Comparison of ENCODE assay signal across 19 cellular contexts in the genomic region with DNA sequence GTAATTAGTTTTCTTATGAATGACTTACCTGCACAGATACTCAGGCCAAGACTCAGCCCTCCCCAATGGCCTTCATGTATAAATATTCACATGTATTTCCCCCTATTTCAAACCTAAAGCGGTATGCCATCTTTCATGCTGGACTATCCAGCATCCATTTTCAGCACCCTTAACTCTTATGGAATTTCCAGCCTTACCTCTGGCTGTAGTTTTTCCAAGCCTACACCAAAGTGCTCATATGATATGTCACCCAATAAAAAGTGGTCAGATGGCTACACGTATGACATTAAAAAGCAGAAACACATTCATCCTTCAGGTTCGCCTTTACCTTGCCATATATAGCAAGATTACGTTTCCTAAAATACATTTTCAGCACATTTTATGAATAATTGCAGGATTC.
DNase-seq lines count a peak whose midpoint lies in the region; ATAC-seq and TF ChIP-seq lines count a peak whose summit lies in the region.
"Had no signal": no experiment of that assay in that cellular context is flagged by ENCODE, and none has a peak within 500 bp of the region (broad histone marks: within the 10 kb centered on the region; RNA-seq: fewer than 3 reads in every experiment).

No MANE protein-coding gene starts in this region.

- no peak overlapping the region for H3K27ac ChIP-seq in naive thymus-derived CD4-positive, alpha-beta T cell (ENCODE audit: low read depth, low read length)
- H3K27ac ChIP-seq: breast epithelium, gastroesophageal sphincter, pancreas, sigmoid colon, upper lobe of left lung had no signal

- DNase-seq in Calu3 = no peak
- DNase-seq in MG63 = no peak
- no peak for DNase-seq in WTC11 (ENCODE audit: low spot score)
- peak; percentile 17 for DNase-seq in medulla oblongata (ENCODE audit: extremely low spot score)
- no peak for DNase-seq in midbrain (lab: John Stamatoyannopoulos, UW)
- no peak for DNase-seq in naive thymus-derived CD4-positive, alpha-beta T cell
- DNase-seq: activated CD4-positive, alpha-beta T cell treated with anti-CD3 and anti-CD28 coated beads, Interleukin-2, amount 50 U/mL, for 1 hour; activated gamma-delta T cell treated with Interleukin-2 at 50 U/mL for 16 hours; CD8-positive, alpha-beta memory T cell; erythroblast; NCI-H1436; pancreas; sigmoid colon had no signal

- H3K9me3 ChIP-seq in MG63 = no peaks in the 10 kb centered on the region
- H3K9me3 ChIP-seq in naive thymus-derived CD4-positive, alpha-beta T cell (ENCODE audit: control insufficient read depth in 2 of 3, low read length in 3 of 3) = no peaks in the 10 kb centered on the region
- H3K9me3 ChIP-seq: breast epithelium, gastroesophageal sphincter, pancreas, upper lobe of left lung had no signal

- intact Hi-C loops in Calu3 (cut with micrococcal nuclease; ENCODE audit: unreplicated experiment) = loop anchor here (5.0 kb wide), 1 partner anchor 410 kb away; the partner anchor contains the start of gene TMEM161B
- intact Hi-C loops in naive thymus-derived CD4-positive, alpha-beta T cell (cut with micrococcal nuclease) = no loop called here

- H3K9me3 Mint-ChIP-seq in Calu3 (ENCODE audit: low read depth, unreplicated experiment) (no peaks in the 10 kb centered on the region), WTC11 (no peaks in the 10 kb centered on the region)
- peaks cover 0 to 39% (median 7%) of the 10 kb centered on the region in 11 donors for H3K9me3 Mint-ChIP-seq in naive thymus-derived CD4-positive, alpha-beta T cell
- H3K9me3 Mint-ChIP-seq: stimulated activated naive CD8-positive, alpha-beta T cell treated with anti-CD3 and anti-CD28 coated beads, Interleukin-15, Interleukin-2, amounts not matched to agents 100 ng/mL and 50 ng/mL, for 24 hours had no signal

- H3K4me3 ChIP-seq in MG63 = peak overlapping the region; percentile 69
- no peak overlapping the region for H3K4me3 ChIP-seq in naive thymus-derived CD4-positive, alpha-beta T cell (ENCODE audit: low read length)
- H3K4me3 ChIP-seq: breast epithelium, gastroesophageal sphincter, pancreas, upper lobe of left lung had no signal

- peaks cover 31% of the 10 kb centered on the region for H3K4me1 Mint-ChIP-seq in Calu3 (ENCODE audit: low read depth, unreplicated experiment)
- H3K4me1 Mint-ChIP-seq in WTC11 = peaks cover 50% of the 10 kb centered on the region
- H3K4me1 Mint-ChIP-seq in naive thymus-derived CD4-positive, alpha-beta T cell = peaks cover 18 to 44% (median 33%) of the 10 kb centered on the region in 7 donors

- POLR2A ChIA-PET in WTC11 (lab: Charles Lee) = no interaction called here
- POLR2A ChIA-PET in naive thymus-derived CD4-positive, alpha-beta T cell (lab: Charles Lee) = no interaction called here

- CTCF ChIA-PET in Calu3 (lab: Charles Lee) (no interaction called here), WTC11 (lab: Charles Lee) (no interaction called here)
- CTCF ChIA-PET in naive thymus-derived CD4-positive, alpha-beta T cell (lab: Charles Lee) = no interaction called here

- H3K4me3 Mint-ChIP-seq in Calu3 (ENCODE audit: low read depth, unreplicated experiment) (peak overlapping the region; percentile 2), WTC11 (peak overlapping the region; percentile 60)
- H3K4me3 Mint-ChIP-seq in naive thymus-derived CD4-positive, alpha-beta T cell = no peak overlapping the region
- H3K4me3 Mint-ChIP-seq: stimulated activated naive CD8-positive, alpha-beta T cell treated with anti-CD3 and anti-CD28 coated beads, Interleukin-15, Interleukin-2, amounts not matched to agents 100 ng/mL and 50 ng/mL, for 24 hours had no signal

- TF ChIP-seq CTCF in Calu3 (IDR thresholded peaks at IDR 0.05; ENCODE audit: unreplicated experiment) (no peak), WTC11 (IDR thresholded peaks at IDR 0.05) (no peak)

- no TSS peak for BruUV-seq in Calu3 (replicated peaks; lab: Mats Ljungman, UMichigan)

- ATAC-seq in WTC11 (no peak), GM18909 (IDR thresholded peaks at IDR 0.05; ENCODE audit: poor library complexity, unreplicated experiment) (no peak), GM19035 (IDR thresholded peaks at IDR 0.05; ENCODE audit: unreplicated experiment) (no peak)
- ATAC-seq in naive thymus-derived CD4-positive, alpha-beta T cell = no peak
- ATAC-seq: gastroesophageal sphincter, pancreas had no signal

- H3K36me3 ChIP-seq in MG63 = no peaks in the 10 kb centered on the region
- H3K36me3 ChIP-seq in naive thymus-derived CD4-positive, alpha-beta T cell (ENCODE audit: control insufficient read depth in 2 of 3, insufficient read depth in 3 of 3, low read length in 3 of 3) = no peaks in the 10 kb centered on the region
- H3K36me3 ChIP-seq: breast epithelium, gastroesophageal sphincter, pancreas, sigmoid colon, upper lobe of left lung had no signal

- peaks cover 0 to 7% of the 10 kb centered on the region in 2 donors for H3K4me1 ChIP-seq in naive thymus-derived CD4-positive, alpha-beta T cell (ENCODE audit: control insufficient read depth in 2 of 2, insufficient read depth in 2 of 2, low read length in 2 of 2)

- H3K27ac Mint-ChIP-seq in Calu3 (ENCODE audit: unreplicated experiment) = no peak overlapping the region
- H3K27ac Mint-ChIP-seq in WTC11 = no peak overlapping the region
- H3K27ac Mint-ChIP-seq in naive thymus-derived CD4-positive, alpha-beta T cell = no peak overlapping the region
- H3K27ac Mint-ChIP-seq: stimulated activated naive CD8-positive, alpha-beta T cell treated with anti-CD3 and anti-CD28 coated beads, Interleukin-15, Interleukin-2, amounts not matched to agents 100 ng/mL and 50 ng/mL, for 24 hours had no signal

- H3K27me3 Mint-ChIP-seq in Calu3 (ENCODE audit: unreplicated experiment) = peaks cover under 1% of the 10 kb centered on the region
- H3K27me3 Mint-ChIP-seq in WTC11 (ENCODE audit: low read depth) = peaks cover 98% of the 10 kb centered on the region
- peaks cover 72 to 91% (median 77%) of the 10 kb centered on the region in 5 donors for H3K27me3 Mint-ChIP-seq in naive thymus-derived CD4-positive, alpha-beta T cell

- H3K27me3 ChIP-seq in MG63 = no peaks in the 10 kb centered on the region
- H3K27me3 ChIP-seq in naive thymus-derived CD4-positive, alpha-beta T cell (ENCODE audit: control insufficient read depth in 2 of 2, insufficient read depth in 2 of 2, low read length in 2 of 2) = peaks cover 24 to 50% of the 10 kb centered on the region in 2 donors

- H3K36me3 Mint-ChIP-seq in Calu3 (ENCODE audit: insufficient read depth, unreplicated experiment) (peaks cover 37% of the 10 kb centered on the region), WTC11 (no peaks in the 10 kb centered on the region)
- H3K36me3 Mint-ChIP-seq in naive thymus-derived CD4-positive, alpha-beta T cell = peaks cover 0 to 7% (median 4%) of the 10 kb centered on the region in 5 donors

TF ChIP-seq in WTC11, 78 proteins besides CTCF, POLR2A, EP300 and RAD21 (continues in another document):
- TF ChIP-seq, protein P1, sequence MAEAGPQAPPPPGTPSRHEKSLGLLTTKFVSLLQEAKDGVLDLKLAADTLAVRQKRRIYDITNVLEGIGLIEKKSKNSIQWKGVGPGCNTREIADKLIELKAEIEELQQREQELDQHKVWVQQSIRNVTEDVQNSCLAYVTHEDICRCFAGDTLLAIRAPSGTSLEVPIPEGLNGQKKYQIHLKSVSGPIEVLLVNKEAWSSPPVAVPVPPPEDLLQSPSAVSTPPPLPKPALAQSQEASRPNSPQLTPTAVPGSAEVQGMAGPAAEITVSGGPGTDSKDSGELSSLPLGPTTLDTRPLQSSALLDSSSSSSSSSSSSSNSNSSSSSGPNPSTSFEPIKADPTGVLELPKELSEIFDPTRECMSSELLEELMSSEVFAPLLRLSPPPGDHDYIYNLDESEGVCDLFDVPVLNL (CRISPR knock-in tag; IDR thresholded peaks at IDR 0.05; ENCODE audit: borderline replicate concordance, low read depth) = no peak
- no peak for TF ChIP-seq FOXK1 (CRISPR knock-in tag; IDR thresholded peaks at IDR 0.05)
- TF ChIP-seq AR (CRISPR knock-in tag; IDR thresholded peaks at IDR 0.05) = no peak
- TF ChIP-seq, protein P2, sequence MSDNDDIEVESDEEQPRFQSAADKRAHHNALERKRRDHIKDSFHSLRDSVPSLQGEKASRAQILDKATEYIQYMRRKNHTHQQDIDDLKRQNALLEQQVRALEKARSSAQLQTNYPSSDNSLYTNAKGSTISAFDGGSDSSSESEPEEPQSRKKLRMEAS (CRISPR knock-in tag; IDR thresholded peaks at IDR 0.05) = no peak
- TF ChIP-seq, protein P3, sequence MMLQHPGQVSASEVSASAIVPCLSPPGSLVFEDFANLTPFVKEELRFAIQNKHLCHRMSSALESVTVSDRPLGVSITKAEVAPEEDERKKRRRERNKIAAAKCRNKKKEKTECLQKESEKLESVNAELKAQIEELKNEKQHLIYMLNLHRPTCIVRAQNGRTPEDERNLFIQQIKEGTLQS (CRISPR knock-in tag; conservative IDR thresholded peaks at IDR 0.05) = no peak
- TF ChIP-seq FOXJ3 (CRISPR knock-in tag; IDR thresholded peaks at IDR 0.05; ENCODE audit: borderline replicate concordance) = no peak
- TF ChIP-seq ZNF396 (CRISPR knock-in tag; IDR thresholded peaks at IDR 0.05; ENCODE audit: borderline replicate concordance) = no peak
- TF ChIP-seq FOXP1 (CRISPR knock-in tag; IDR thresholded peaks at IDR 0.05; ENCODE audit: borderline replicate concordance) = no peak
- TF ChIP-seq ZNF416 (CRISPR knock-in tag; IDR thresholded peaks at IDR 0.05) = no peak
- TF ChIP-seq ZNF423 (CRISPR knock-in tag; IDR thresholded peaks at IDR 0.05) = no peak
- no peak for TF ChIP-seq NR2C2 (CRISPR knock-in tag; IDR thresholded peaks at IDR 0.05)
- no peak for TF ChIP-seq SOX15 (CRISPR knock-in tag; IDR thresholded peaks at IDR 0.05)

Comparison
In these comparisons a context has a peak if more than half of its experiments do, and no peak if none do; other contexts are left out.
1. H3K4me3 Mint-ChIP-seq: peak in Calu3 (single experiment) and WTC11 (single experiment); none in naive thymus-derived CD4-positive, alpha-beta T cell (0 of 10).